In the genomic region with DNA sequence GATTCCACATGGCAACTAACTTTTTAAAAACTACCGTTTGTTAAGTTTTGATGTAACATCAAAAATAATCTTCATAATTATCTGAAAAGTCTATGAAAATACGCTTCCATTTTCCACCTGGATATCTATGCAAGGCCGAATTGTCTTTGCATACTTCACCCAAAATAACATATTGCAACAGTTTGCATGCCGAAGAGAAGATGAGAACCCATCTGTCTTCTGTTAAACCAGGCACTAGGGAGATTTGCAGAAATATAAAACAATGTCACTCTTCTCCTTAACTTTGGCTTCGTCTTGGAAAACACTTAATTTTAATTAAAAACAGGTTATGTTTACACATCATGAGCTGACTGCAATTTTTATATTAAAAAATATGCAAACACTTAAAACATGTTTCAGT, we compare ENCODE assay signal across 20 cellular contexts.
DNase-seq lines count a peak whose midpoint lies in the region; ATAC-seq, FAIRE-seq and TF ChIP-seq lines count a peak whose summit lies in the region.
"Had no signal": no experiment of that assay in that cellular context is flagged by ENCODE, and none has a peak within 500 bp of the region (broad histone marks: within the 10 kb centered on the region; RNA-seq: fewer than 3 reads in every experiment).

No MANE protein-coding gene starts in this region.

- TF ChIP-seq EP300 in suprapubic skin (IDR thresholded peaks at IDR 0.05), result no peak

- 0 out of 2 replicates have a peak overlapping the region, but pooled peaks have one; percentile 15 for H3K4me2 ChIP-seq in OCI-LY7 (ENCODE audit: low read length)
- H3K4me2 ChIP-seq: A549; BLaER1 treated with 17β-estradiol and CSF1 and Interleukin-3, amounts not matched to agents 10 nM and 100 nM had no signal

- H3K4me1 Mint-ChIP-seq in activated T-cell treated with anti-CD3 and anti-CD28 coated beads, Interleukin-2, amount 50 U/mL, for 4 hours (ENCODE audit: low read depth), result peaks cover 12% of the 10 kb centered on the region

- H3K27ac ChIP-seq in OCI-LY7 (ENCODE audit: low read depth, low read length, poor library complexity, severe bottlenecking) (no peak overlapping the region), suprapubic skin (peak overlapping the region; percentile 79)
- H3K27ac ChIP-seq: 22Rv1; A549; BLaER1 treated with 17β-estradiol and CSF1 and Interleukin-3, amounts not matched to agents 10 nM and 100 nM had no signal

- no peaks in the 10 kb centered on the region for H3K9me2 ChIP-seq in OCI-LY7 (ENCODE audit: insufficient read depth, low read length)

- no peak overlapping the region for H3K4me3 Mint-ChIP-seq in activated T-cell treated with anti-CD3 and anti-CD28 coated beads, Interleukin-2, amount 50 U/mL, for 4 hours
- H3K4me3 Mint-ChIP-seq: B cell; CD8-positive, alpha-beta T cell; IgD-negative memory B cell had no signal

- WGBS in suprapubic skin, result 77% methylated on average over 5 of the region's 5 CpGs

- CTCF ChIA-PET in OCI-LY7 (lab: Charles Lee; ENCODE audit: unreplicated experiment), result no interaction called here
- CTCF ChIA-PET in GM10248 (lab: Yijun Ruan, JAX), result no interaction called here

- no peaks in the 10 kb centered on the region for H4K20me1 ChIP-seq in OCI-LY7 (ENCODE audit: insufficient read depth, low read length)

- H3K9me3 ChIP-seq in OCI-LY7 (ENCODE audit: low read length), result peaks cover 9% of the 10 kb centered on the region; the same call in 1 of the 2 replicates
- no peaks in the 10 kb centered on the region for H3K9me3 ChIP-seq in suprapubic skin
- H3K9me3 ChIP-seq: A549; BLaER1 treated with 17β-estradiol and CSF1 and Interleukin-3, amounts not matched to agents 10 nM and 100 nM; HAP-1 had no signal

- peak overlapping the region; percentile 4; the same call in 1 of the 2 replicates for H2AFZ ChIP-seq in OCI-LY7 (ENCODE audit: low read length)

- no peak for TF ChIP-seq CTCF in AG10803 (conservative IDR thresholded peaks at IDR 0.05; ENCODE audit: low read length)
- TF ChIP-seq CTCF in OCI-LY7 (conservative IDR thresholded peaks at IDR 0.05; ENCODE audit: low read length), result no peak
- TF ChIP-seq CTCF in suprapubic skin (IDR thresholded peaks at IDR 0.05), result no peak
- no peak for TF ChIP-seq CTCF in GM10248 (IDR thresholded peaks at IDR 0.05; ENCODE audit: control extremely low read depth, extremely low read depth, low read depth, missing control alignments)

- H3K36me3 ChIP-seq in OCI-LY7 (ENCODE audit: insufficient read depth, low read length) (no peaks in the 10 kb centered on the region), suprapubic skin (no peaks in the 10 kb centered on the region)
- H3K36me3 ChIP-seq: BLaER1 treated with 17β-estradiol and CSF1 and Interleukin-3, amounts not matched to agents 10 nM and 100 nM; HAP-1 had no signal

- H3K27me3 Mint-ChIP-seq in activated T-cell treated with anti-CD3 and anti-CD28 coated beads, Interleukin-2, amount 50 U/mL, for 4 hours (ENCODE audit: low read depth), result peaks cover 17% of the 10 kb centered on the region

- DNase-seq in AG10803 (ENCODE audit: low read depth) (peak; percentile 20), OCI-LY7 (ENCODE audit: low spot score) (no peak), suprapubic skin (ENCODE audit: low spot score in 2 of 2) (no peak), GM10248 (ENCODE audit: extremely low spot score) (no peak), activated gamma-delta T cell (lab: John Stamatoyannopoulos, UW) (no peak)
- no peak for DNase-seq in activated T-cell treated with anti-CD3 and anti-CD28 coated beads, Interleukin-2, amount 50 U/mL, for 4 hours
- DNase-seq: Calu3; CD8-positive, alpha-beta T cell; DMS79 treated with DMSO at 0.1 percent for 48 hours had no signal

- peaks cover 9% of the 10 kb centered on the region for H3K27me3 ChIP-seq in suprapubic skin

- H3K79me2 ChIP-seq in OCI-LY7 (ENCODE audit: insufficient read depth, low read depth, low read length), result no peaks in the 10 kb centered on the region

- H3K4me3 ChIP-seq in AG10803 (ENCODE audit: low read length) (no peak overlapping the region), OCI-LY7 (ENCODE audit: low read depth, low read length, poor library complexity, severe bottlenecking) (no peak overlapping the region), suprapubic skin (no peak overlapping the region)
- H3K4me3 ChIP-seq: A549; BLaER1 treated with 17β-estradiol and CSF1 and Interleukin-3, amounts not matched to agents 10 nM and 100 nM; HAP-1 had no signal

- no TSS peak for BruUV-seq in OCI-LY7 (replicated peaks; lab: Mats Ljungman, UMichigan)

- no peaks in the 10 kb centered on the region for H3K9me3 Mint-ChIP-seq in activated T-cell treated with anti-CD3 and anti-CD28 coated beads, Interleukin-2, amount 50 U/mL, for 4 hours
- H3K9me3 Mint-ChIP-seq: CD8-positive, alpha-beta T cell had no signal

- intact Hi-C loops in OCI-LY7 (cut with micrococcal nuclease; ENCODE audit: unreplicated experiment), result no loop called here

- POLR2A ChIA-PET in OCI-LY7 (lab: Charles Lee), result no interaction called here
- POLR2A ChIA-PET in GM10248 (lab: Yijun Ruan, JAX), result no interaction called here

- peak; percentile 99 for FAIRE-seq in endometrium (lab: Jason Lieb, UNC)
- FAIRE-seq: A549, GM12891, GM19239, H1, HepG2 had no signal

- H3K36me3 Mint-ChIP-seq in activated T-cell treated with anti-CD3 and anti-CD28 coated beads, Interleukin-2, amount 50 U/mL, for 4 hours (ENCODE audit: insufficient read depth), result no peaks in the 10 kb centered on the region
- H3K36me3 Mint-ChIP-seq: CD8-positive, alpha-beta T cell; IgD-negative memory B cell had no signal

- H3K4me1 ChIP-seq in OCI-LY7 (ENCODE audit: insufficient read depth, low read length, poor library complexity, severe bottlenecking) (peaks cover 82% of the 10 kb centered on the region), suprapubic skin (peaks cover 23% of the 10 kb centered on the region)
- H3K4me1 ChIP-seq: HAP-1 had no signal

- no peak for TF ChIP-seq POLR2A in suprapubic skin (IDR thresholded peaks at IDR 0.05)

- ATAC-seq in activated T-cell treated with anti-CD3 and anti-CD28 coated beads, Interleukin-2, amount 50 U/mL, for 4 hours, result no peak
- ATAC-seq: A549; CD8-positive, alpha-beta T cell; HepG2 had no signal
